ENCODE assay signal across 8 cellular contexts in genomic region chr3:195994343-195994742, GRCh38.
A peak's percentile ranks its signal among the peaks of the same experiment; 100 is the strongest.
DNase-seq lines count a peak whose midpoint lies in the region; ATAC-seq, FAIRE-seq and TF ChIP-seq lines count a peak whose summit lies in the region.
"Not testable (repeated sequence)": the region's sequence is repeated elsewhere in the genome, so short reads cannot be mapped to it uniquely, and the experiment has no call there.

No MANE protein-coding gene starts in this region.

- not testable (repeated sequence) for H3K4me2 ChIP-seq in GM23338, neural progenitor cell

- ATAC-seq in GM23338, left ventricle myocardium superior: not testable (repeated sequence)

- intact Hi-C loops in left ventricle myocardium superior (cut with micrococcal nuclease): not testable (repeated sequence)

- not testable (repeated sequence) for H3K79me2 ChIP-seq in GM23338 (replicated peaks; ENCODE audit: insufficient read depth); neural progenitor cell (ENCODE audit: low read depth)

- in situ Hi-C loops in SK-MEL-5 (cut with HindIII; ENCODE audit: low pct_unique_long_range_greater_than_20kb, low sequenced_read_pairs): not testable (repeated sequence)

- CTCF ChIA-PET in AG04450 (lab: Charles Lee): not testable (repeated sequence)

- H2AFZ ChIP-seq in GM23338; neural progenitor cell (replicated peaks): not testable (repeated sequence)

- not testable (repeated sequence) for H3K9me3 ChIP-seq in AG04450 (ENCODE audit: control insufficient read depth, insufficient read depth, low read length); neural progenitor cell (ENCODE audit: low read depth)

- H3K9me2 ChIP-seq in GM23338 (ENCODE audit: insufficient read depth): not testable (repeated sequence)

- not testable (repeated sequence) for H3K36me3 Mint-ChIP-seq in GM23338 (ENCODE audit: low read depth); neural progenitor cell

- not testable (repeated sequence) for H3K4me3 ChIP-seq in AG04450 (ENCODE audit: low read depth, low read length); GM23338; bronchial epithelial cell (ENCODE audit: low read depth, low read length); neural progenitor cell

- FAIRE-seq in bronchial epithelial cell (lab: Jason Lieb, UNC): not testable (repeated sequence)

- not testable (repeated sequence) for H3K4me3 Mint-ChIP-seq in GM23338, neural progenitor cell

- H3F3A ChIP-seq in GM23338 (replicated peaks; ENCODE audit: low read depth); neural progenitor cell (ENCODE audit: low read depth): not testable (repeated sequence)

- not testable (repeated sequence) for H4K20me1 ChIP-seq in GM23338 (replicated peaks; ENCODE audit: insufficient read depth); neural progenitor cell (ENCODE audit: low read depth)

- POLR2A ChIA-PET in AG04450 (lab: Yijun Ruan, JAX): not testable (repeated sequence)

- H3K27me3 ChIP-seq in AG04450 (ENCODE audit: control insufficient read depth, insufficient read depth, low read length); GM23338 (ENCODE audit: insufficient read depth); bronchial epithelial cell (ENCODE audit: control insufficient read depth, insufficient read depth, low read length); neural progenitor cell: not testable (repeated sequence)

- not testable (repeated sequence) for H3K9me3 Mint-ChIP-seq in GM23338, neural progenitor cell

- H3K27me3 Mint-ChIP-seq in GM23338 (ENCODE audit: insufficient read depth, low read depth, poor library complexity); neural progenitor cell (ENCODE audit: insufficient read depth, low read depth): not testable (repeated sequence)

- not testable (repeated sequence) for H3K4me1 Mint-ChIP-seq in GM23338, neural progenitor cell

- not testable (repeated sequence) for H3K4me1 ChIP-seq in GM23338 (ENCODE audit: insufficient read depth); neural progenitor cell

- TF ChIP-seq CTCF in AG04450 (IDR thresholded peaks at IDR 0.05; ENCODE audit: low read depth, low read length) (peak; percentile 37), GM23338 (conservative IDR thresholded peaks at IDR 0.05; ENCODE audit: low read depth in 2 of 2) (peak; percentile 34 to 62), bronchial epithelial cell (IDR thresholded peaks at IDR 0.05; ENCODE audit: insufficient read depth, low read length, severe bottlenecking) (peak; percentile 64)
- not testable (repeated sequence) for TF ChIP-seq CTCF in neural progenitor cell (IDR thresholded peaks at IDR 0.05)

- H3K27ac ChIP-seq in AG04450 (ENCODE audit: low read depth, low read length); GM23338 (ENCODE audit: low read depth); neural progenitor cell: not testable (repeated sequence)

- not testable (repeated sequence) for H3K36me3 ChIP-seq in GM23338 (ENCODE audit: insufficient read depth); bronchial epithelial cell (ENCODE audit: control insufficient read depth, insufficient read depth, low read length); neural progenitor cell

- not testable (repeated sequence) for H3K9ac ChIP-seq in neural progenitor cell

- DNase-seq in AG04450 (ENCODE audit: low read depth, low spot score) (peak; percentile 2), GM23338 (ENCODE audit: low spot score) (peak; percentile 67), SK-MEL-5 (ENCODE audit: low read depth, low spot score) (peak; percentile 52), activated T-cell treated with anti-CD3 and anti-CD28 coated beads for 24 hours (ENCODE audit: low read depth) (peak; percentile 42), bronchial epithelial cell (ENCODE audit: low read depth) (peak; percentile 39), left ventricle myocardium superior (peak; percentile 50), neural progenitor cell (ENCODE audit: low spot score) (peak; percentile 51)
- peak; percentile 40 for DNase-seq in stimulated activated CD8-positive, alpha-beta memory T cell treated with anti-CD3 and anti-CD28 coated beads, Interleukin-12 subunit alpha, Interleukin-12 subunit beta, amount 100 ng/mL, for 1 hour (ENCODE audit: low read depth)

- H3K27ac Mint-ChIP-seq in GM23338, neural progenitor cell: not testable (repeated sequence)

Comparison
In these comparisons a context has a peak if more than half of its experiments do, and no peak if none do; other contexts are left out.
1. DNase-seq: peak in every context shown above with its lines; median percentile 67 in GM23338; 52 in SK-MEL-5; 51 in neural progenitor cell; 50 in left ventricle myocardium superior; 42 in activated T-cell treated with anti-CD3 and anti-CD28 coated beads for 24 hours; 40 in stimulated activated CD8-positive, alpha-beta memory T cell treated with anti-CD3 and anti-CD28 coated beads, Interleukin-12 subunit alpha, Interleukin-12 subunit beta, amount 100 ng/mL, for 1 hour; 39 in bronchial epithelial cell; 2 in AG04450.